In genomic region chr5:57066921-57067914, GRCh38 we compare ENCODE assay signal across 17 cellular contexts.
DNase-seq lines count a peak whose midpoint lies in the region; ATAC-seq and TF ChIP-seq lines count a peak whose summit lies in the region.
"Had no signal": no experiment of that assay in that cellular context is flagged by ENCODE, and none has a peak within 500 bp of the region (broad histone marks: within the 10 kb centered on the region; RNA-seq: fewer than 3 reads in every experiment).

No MANE protein-coding gene starts in this region.

- H3K9me3 ChIP-seq in BLaER1, result peaks cover 16% of the 10 kb centered on the region
- H3K9me3 ChIP-seq: suprapubic skin had no signal

- H3K9me3 Mint-ChIP-seq in activated CD8-positive, alpha-beta T cell treated with anti-CD3 and anti-CD28 coated beads, Interleukin-2, amount 10 ng/mL, durations not matched to agents 7 days and 5 days (ENCODE audit: insufficient read depth), result no peaks in the 10 kb centered on the region

- peaks cover 8% of the 10 kb centered on the region for H3K27me3 Mint-ChIP-seq in activated CD8-positive, alpha-beta T cell treated with anti-CD3 and anti-CD28 coated beads, Interleukin-2, amount 10 ng/mL, durations not matched to agents 7 days and 5 days (ENCODE audit: low read depth)

- H3K4me3 ChIP-seq in BLaER1, result no peak overlapping the region
- H3K4me3 ChIP-seq in HFF-Myc (replicated peaks; ENCODE audit: low read depth, low read length), result no peak overlapping the region
- no peak overlapping the region for H3K4me3 ChIP-seq in foreskin fibroblast (ENCODE audit: low read depth in 1 of 2, low read length in 2 of 2)
- H3K4me3 ChIP-seq: ascending aorta, suprapubic skin had no signal

- H3K4me1 Mint-ChIP-seq in activated CD8-positive, alpha-beta T cell treated with anti-CD3 and anti-CD28 coated beads, Interleukin-2, amount 10 ng/mL, durations not matched to agents 7 days and 5 days (ENCODE audit: low read depth), result no peaks in the 10 kb centered on the region
- H3K4me1 Mint-ChIP-seq: activated CD4-positive, alpha-beta memory T cell treated with anti-CD3 and anti-CD28 coated beads, Interleukin-2, amount 10 ng/mL, durations not matched to agents 7 days and 5 days; activated T-helper 17 cell treated with anti-CD3 and anti-CD28 coated beads, Interleukin-2, amount 50 U/mL, for 72 hours had no signal

- H3K36me3 Mint-ChIP-seq in activated CD8-positive, alpha-beta T cell treated with anti-CD3 and anti-CD28 coated beads, Interleukin-2, amount 10 ng/mL, durations not matched to agents 7 days and 5 days (ENCODE audit: low read depth), result no peaks in the 10 kb centered on the region

- H3K9ac ChIP-seq in BLaER1, result no peak overlapping the region
- H3K9ac ChIP-seq: KMS-11 had no signal

- no peaks in the 10 kb centered on the region for H3K27me3 ChIP-seq in BLaER1
- H3K27me3 ChIP-seq: ascending aorta, suprapubic skin had no signal

- H3K36me3 ChIP-seq in BLaER1, result no peaks in the 10 kb centered on the region
- H3K36me3 ChIP-seq: ascending aorta, suprapubic skin had no signal

- DNase-seq in HFF-Myc (ENCODE audit: extremely low read depth, low read depth), result peak; percentile 72
- DNase-seq in amniotic epithelial cell (ENCODE audit: low read depth), result peak; percentile 15
- peak; percentile 1 to 7 for DNase-seq in foreskin fibroblast
- no peak for DNase-seq in NCI-H1436 treated with DMSO at 0.1 percent for 48 hours (lab: John Stamatoyannopoulos, UW)
- DNase-seq in T-helper 1 cell, result no peak
- no peak for DNase-seq in COR-L47 (lab: John Stamatoyannopoulos, UW)
- no peak for DNase-seq in activated CD8-positive, alpha-beta T cell treated with anti-CD3 and anti-CD28 coated beads, Interleukin-2, amount 10 ng/mL, durations not matched to agents 7 days and 5 days
- DNase-seq: activated CD4-positive, alpha-beta memory T cell treated with anti-CD3 and anti-CD28 coated beads, Interleukin-2, amount 10 ng/mL, durations not matched to agents 7 days and 5 days; H7; NCI-H187 treated with DMSO at 0.1 percent for 48 hours; retina; SHP77 treated with DMSO at 0.1 percent for 48 hours had no signal

- no peaks in the 10 kb centered on the region for H4K20me1 ChIP-seq in BLaER1

- peak overlapping the region; percentile 5; the same call in 1 of the 2 replicates for H3K27ac ChIP-seq in BLaER1
- H3K27ac ChIP-seq: ascending aorta, KMS-11, suprapubic skin had no signal

- 0 out of 2 replicates have a peak overlapping the region, but pooled peaks have one; percentile 10 for H3K4me2 ChIP-seq in BLaER1
- H3K4me2 ChIP-seq: KMS-11 had no signal

- ATAC-seq in activated CD8-positive, alpha-beta T cell treated with anti-CD3 and anti-CD28 coated beads, Interleukin-2, amount 10 ng/mL, durations not matched to agents 7 days and 5 days, result no peak
- ATAC-seq: activated T-helper 17 cell treated with anti-CD3 and anti-CD28 coated beads, Interleukin-2, amount 50 U/mL, for 72 hours had no signal

- no peak for TF ChIP-seq CTCF in HFF-Myc (IDR thresholded peaks at IDR 0.05; ENCODE audit: low read depth, low read length, missing control alignments)
- no peak for TF ChIP-seq CTCF in foreskin fibroblast (IDR thresholded peaks at IDR 0.05; ENCODE audit: low read depth, low read length)

- peaks cover 7% of the 10 kb centered on the region; the same call in 1 of the 2 replicates for H3K4me1 ChIP-seq in BLaER1
- H3K4me1 ChIP-seq: ascending aorta, suprapubic skin had no signal

- H3K4me3 Mint-ChIP-seq in activated CD8-positive, alpha-beta T cell treated with anti-CD3 and anti-CD28 coated beads, Interleukin-2, amount 10 ng/mL, durations not matched to agents 7 days and 5 days, result no peak overlapping the region
- H3K4me3 Mint-ChIP-seq: activated CD4-positive, alpha-beta memory T cell treated with anti-CD3 and anti-CD28 coated beads, Interleukin-2, amount 10 ng/mL, durations not matched to agents 7 days and 5 days; activated T-helper 17 cell treated with anti-CD3 and anti-CD28 coated beads, Interleukin-2, amount 50 U/mL, for 72 hours had no signal

- CTCF ChIA-PET in activated CD8-positive, alpha-beta T cell treated with anti-CD3 and anti-CD28 coated beads, Interleukin-2, amount 10 ng/mL, durations not matched to agents 7 days and 5 days (lab: Charles Lee), result no interaction called here

- POLR2A ChIA-PET in activated CD8-positive, alpha-beta T cell treated with anti-CD3 and anti-CD28 coated beads, Interleukin-2, amount 10 ng/mL, durations not matched to agents 7 days and 5 days (lab: Charles Lee), result no interaction called here

- no peak overlapping the region for H3K27ac Mint-ChIP-seq in activated CD8-positive, alpha-beta T cell treated with anti-CD3 and anti-CD28 coated beads, Interleukin-2, amount 10 ng/mL, durations not matched to agents 7 days and 5 days
- H3K27ac Mint-ChIP-seq: activated CD4-positive, alpha-beta memory T cell treated with anti-CD3 and anti-CD28 coated beads, Interleukin-2, amount 10 ng/mL, durations not matched to agents 7 days and 5 days; activated T-helper 17 cell treated with anti-CD3 and anti-CD28 coated beads, Interleukin-2, amount 50 U/mL, for 72 hours had no signal

Comparison
In these comparisons a context has a peak if more than half of its experiments do, and no peak if none do; other contexts are left out.
1. DNase-seq: peak in HFF-Myc (single experiment), amniotic epithelial cell (single experiment) and foreskin fibroblast (2 of 2); none in NCI-H1436 treated with DMSO at 0.1 percent for 48 hours (single experiment), T-helper 1 cell (0 of 5), COR-L47 (single experiment) and activated CD8-positive, alpha-beta T cell treated with anti-CD3 and anti-CD28 coated beads, Interleukin-2, amount 10 ng/mL, durations not matched to agents 7 days and 5 days (single experiment).